ENCODE assay signal across 1 cellular context in the genomic region with DNA sequence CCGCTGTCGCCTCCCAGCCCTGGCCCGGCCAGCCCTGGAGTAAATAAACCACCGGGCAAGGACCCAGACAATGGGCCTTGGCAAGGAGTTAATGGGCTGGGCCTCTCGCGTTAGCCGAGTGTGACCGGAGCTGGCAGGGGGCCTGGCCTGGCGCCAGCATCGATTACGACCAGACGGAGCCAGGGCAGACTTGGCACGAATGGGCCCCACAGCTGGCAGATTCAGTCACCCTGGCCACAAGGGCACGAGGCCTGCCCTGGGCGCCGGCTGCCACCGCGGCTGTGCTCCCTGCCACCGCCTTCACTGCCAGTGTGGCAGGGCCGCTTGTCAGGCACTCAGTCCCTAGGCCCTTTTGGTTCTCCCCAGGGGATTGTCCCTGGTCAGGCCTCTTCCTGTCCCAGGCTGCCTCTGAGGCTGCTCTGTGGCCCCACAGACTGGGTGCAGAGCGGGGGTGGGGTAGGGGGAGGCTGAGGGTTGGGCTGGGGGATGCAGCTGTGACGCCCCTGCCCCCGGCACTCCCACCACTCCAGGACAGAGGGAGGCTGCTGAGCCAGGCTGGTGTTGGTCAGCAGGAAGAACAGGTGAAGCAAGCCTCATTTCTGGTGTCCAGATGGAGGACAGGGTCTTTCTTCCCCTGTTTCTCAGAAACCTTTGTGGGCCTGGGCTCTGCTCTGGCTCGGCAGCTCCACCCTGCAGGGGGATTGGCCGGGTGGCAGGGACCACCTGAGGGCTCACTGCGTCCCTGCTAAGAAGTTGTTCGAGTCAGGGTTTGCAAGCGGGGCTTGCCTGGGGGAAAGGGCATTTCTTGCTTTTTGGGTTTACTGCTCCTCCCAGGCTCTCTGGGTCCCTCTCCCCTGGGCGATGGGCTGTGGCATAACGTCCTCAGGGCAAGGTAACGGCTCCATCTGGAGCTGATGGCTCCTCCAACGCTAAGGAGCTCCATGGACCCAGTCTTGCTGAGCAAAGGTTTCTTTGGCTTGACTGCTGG.
TF ChIP-seq lines count a peak whose summit lies in the region.

No MANE protein-coding gene starts in this region.

TF ChIP-seq in HEK293, 187 proteins besides CTCF, POLR2A, EP300 and RAD21 (continued from another document and continues in another):
- no peak for TF ChIP-seq SETDB1 (IDR thresholded peaks at IDR 0.05; ENCODE audit: insufficient read length, low read length)
- TF ChIP-seq ZNF837 (tag by site-specific recombination; IDR thresholded peaks at IDR 0.05) = no peak
- no peak for TF ChIP-seq ZNF112 (tag by site-specific recombination; IDR thresholded peaks at IDR 0.05)
- TF ChIP-seq ZBTB20 (tag by site-specific recombination; IDR thresholded peaks at IDR 0.05) = peak; percentile 42; the same call in 1 of the 2 replicates
- no peak for TF ChIP-seq ZNF426 (tag by site-specific recombination; IDR thresholded peaks at IDR 0.05)
- TF ChIP-seq ZFP69B (tag by site-specific recombination; IDR thresholded peaks at IDR 0.05) = peak; percentile 98
- no peak for TF ChIP-seq SCRT2 (tag by site-specific recombination; IDR thresholded peaks at IDR 0.05)
- TF ChIP-seq ZNF114 (tag by site-specific recombination; IDR thresholded peaks at IDR 0.05) = no peak
- TF ChIP-seq ZNF19 (tag by site-specific recombination; IDR thresholded peaks at IDR 0.05; ENCODE audit: low read depth) = no peak
- TF ChIP-seq MEIS1 (CRISPR knock-in tag; IDR thresholded peaks at IDR 0.05; ENCODE audit: borderline replicate concordance) = no peak
- no peak for TF ChIP-seq ZNF394 (tag by site-specific recombination; IDR thresholded peaks at IDR 0.05; ENCODE audit: borderline replicate concordance)
- no peak for TF ChIP-seq ZNF416 (tag by site-specific recombination; IDR thresholded peaks at IDR 0.05)
- TF ChIP-seq ZNF701 (tag by site-specific recombination; IDR thresholded peaks at IDR 0.05) = no peak
- TF ChIP-seq ZBTB49 (tag by site-specific recombination; IDR thresholded peaks at IDR 0.05; ENCODE audit: low read depth) = no peak
- TF ChIP-seq, protein P1, sequence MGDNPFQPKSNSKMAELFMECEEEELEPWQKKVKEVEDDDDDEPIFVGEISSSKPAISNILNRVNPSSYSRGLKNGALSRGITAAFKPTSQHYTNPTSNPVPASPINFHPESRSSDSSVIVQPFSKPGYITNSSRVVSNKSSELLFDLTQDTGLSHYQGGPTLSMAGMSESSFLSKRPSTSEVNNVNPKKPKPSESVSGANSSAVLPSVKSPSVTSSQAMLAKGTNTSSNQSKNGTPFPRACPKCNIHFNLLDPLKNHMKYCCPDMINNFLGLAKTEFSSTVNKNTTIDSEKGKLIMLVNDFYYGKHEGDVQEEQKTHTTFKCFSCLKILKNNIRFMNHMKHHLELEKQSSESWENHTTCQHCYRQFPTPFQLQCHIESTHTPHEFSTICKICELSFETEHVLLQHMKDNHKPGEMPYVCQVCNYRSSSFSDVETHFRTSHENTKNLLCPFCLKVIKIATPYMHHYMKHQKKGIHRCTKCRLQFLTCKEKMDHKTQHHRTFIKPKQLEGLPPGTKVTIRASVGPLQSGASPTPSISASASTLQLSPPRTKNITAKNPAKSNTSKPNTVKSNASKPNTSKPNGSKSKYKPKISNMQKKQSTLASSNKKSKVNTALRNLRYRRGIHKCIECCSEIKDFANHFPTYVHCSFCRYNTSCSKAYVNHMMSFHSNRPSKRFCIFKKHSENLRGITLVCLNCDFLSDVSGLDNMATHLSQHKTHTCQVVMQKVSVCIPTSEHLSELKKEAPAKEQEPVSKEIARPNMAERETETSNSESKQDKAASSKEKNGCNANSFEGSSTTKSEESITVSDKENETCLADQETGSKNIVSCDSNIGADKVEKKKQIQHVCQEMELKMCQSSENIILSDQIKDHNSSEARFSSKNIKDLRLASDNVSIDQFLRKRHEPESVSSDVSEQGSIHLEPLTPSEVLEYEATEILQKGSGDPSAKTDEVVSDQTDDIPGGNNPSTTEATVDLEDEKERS (tag by site-specific recombination; IDR thresholded peaks at IDR 0.05) = no peak
- TF ChIP-seq ZNF660 (tag by site-specific recombination; IDR thresholded peaks at IDR 0.05) = peak; percentile 46; the same call in 1 of the 2 replicates
- TF ChIP-seq KLF9 (tag by site-specific recombination; IDR thresholded peaks at IDR 0.05; ENCODE audit: low read depth) = peak; percentile 8; the same call in 1 of the 2 replicates
- TF ChIP-seq ZNF302 (tag by site-specific recombination; IDR thresholded peaks at IDR 0.05; ENCODE audit: low read depth) = no peak
- TF ChIP-seq IKZF3 (tag by site-specific recombination; IDR thresholded peaks at IDR 0.05) = peak; percentile 76
- TF ChIP-seq KLF8 (tag by site-specific recombination; IDR thresholded peaks at IDR 0.05) = peak; percentile 68; the same call in 1 of the 2 replicates
- TF ChIP-seq FEZF1 (tag by site-specific recombination; IDR thresholded peaks at IDR 0.05) = peak; percentile 69
- peak; percentile 86 for TF ChIP-seq ZEB2 (tag by site-specific recombination; IDR thresholded peaks at IDR 0.05)
- TF ChIP-seq ZNF132 (tag by site-specific recombination; IDR thresholded peaks at IDR 0.05; ENCODE audit: borderline replicate concordance) = no peak
- no peak for TF ChIP-seq ZNF747 (tag by site-specific recombination; IDR thresholded peaks at IDR 0.05)
- TF ChIP-seq PATZ1 (tag by site-specific recombination; IDR thresholded peaks at IDR 0.05) = peak; percentile 78
- no peak for TF ChIP-seq ZNF311 (tag by site-specific recombination; IDR thresholded peaks at IDR 0.05; ENCODE audit: borderline replicate concordance)
- TF ChIP-seq, protein P2, sequence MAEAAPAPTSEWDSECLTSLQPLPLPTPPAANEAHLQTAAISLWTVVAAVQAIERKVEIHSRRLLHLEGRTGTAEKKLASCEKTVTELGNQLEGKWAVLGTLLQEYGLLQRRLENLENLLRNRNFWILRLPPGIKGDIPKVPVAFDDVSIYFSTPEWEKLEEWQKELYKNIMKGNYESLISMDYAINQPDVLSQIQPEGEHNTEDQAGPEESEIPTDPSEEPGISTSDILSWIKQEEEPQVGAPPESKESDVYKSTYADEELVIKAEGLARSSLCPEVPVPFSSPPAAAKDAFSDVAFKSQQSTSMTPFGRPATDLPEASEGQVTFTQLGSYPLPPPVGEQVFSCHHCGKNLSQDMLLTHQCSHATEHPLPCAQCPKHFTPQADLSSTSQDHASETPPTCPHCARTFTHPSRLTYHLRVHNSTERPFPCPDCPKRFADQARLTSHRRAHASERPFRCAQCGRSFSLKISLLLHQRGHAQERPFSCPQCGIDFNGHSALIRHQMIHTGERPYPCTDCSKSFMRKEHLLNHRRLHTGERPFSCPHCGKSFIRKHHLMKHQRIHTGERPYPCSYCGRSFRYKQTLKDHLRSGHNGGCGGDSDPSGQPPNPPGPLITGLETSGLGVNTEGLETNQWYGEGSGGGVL (tag by site-specific recombination; IDR thresholded peaks at IDR 0.05) = peak; percentile 82
- no peak for TF ChIP-seq ZBTB21 (tag by site-specific recombination; IDR thresholded peaks at IDR 0.05)
- no peak for TF ChIP-seq BCL11B (tag by site-specific recombination; IDR thresholded peaks at IDR 0.05; ENCODE audit: low read depth)
- TF ChIP-seq ZNF433 (tag by site-specific recombination; IDR thresholded peaks at IDR 0.05; ENCODE audit: low read depth) = no peak
- TF ChIP-seq ZNF223 (tag by site-specific recombination; IDR thresholded peaks at IDR 0.05) = no peak
- TF ChIP-seq ZNF768 (tag by site-specific recombination; IDR thresholded peaks at IDR 0.05) = no peak
- no peak for TF ChIP-seq OVOL3 (tag by site-specific recombination; IDR thresholded peaks at IDR 0.05)
- TF ChIP-seq ZFP3 (tag by site-specific recombination; IDR thresholded peaks at IDR 0.05; ENCODE audit: low read depth) = no peak
- no peak for TF ChIP-seq ZSCAN5A (tag by site-specific recombination; IDR thresholded peaks at IDR 0.05)
- no peak for TF ChIP-seq ZNF785 (tag by site-specific recombination; IDR thresholded peaks at IDR 0.05)
- peak; percentile 73; the same call in 1 of the 2 replicates for TF ChIP-seq ZNF24 (tag by site-specific recombination; IDR thresholded peaks at IDR 0.05)
- TF ChIP-seq GLIS2 (tag by site-specific recombination; IDR thresholded peaks at IDR 0.05) = peak; percentile 90
- TF ChIP-seq ZNF654 (tag by site-specific recombination; IDR thresholded peaks at IDR 0.05; ENCODE audit: low read depth) = no peak
- TF ChIP-seq ZNF555 (tag by site-specific recombination; conservative IDR thresholded peaks at IDR 0.05) = no peak
- TF ChIP-seq, protein P3, sequence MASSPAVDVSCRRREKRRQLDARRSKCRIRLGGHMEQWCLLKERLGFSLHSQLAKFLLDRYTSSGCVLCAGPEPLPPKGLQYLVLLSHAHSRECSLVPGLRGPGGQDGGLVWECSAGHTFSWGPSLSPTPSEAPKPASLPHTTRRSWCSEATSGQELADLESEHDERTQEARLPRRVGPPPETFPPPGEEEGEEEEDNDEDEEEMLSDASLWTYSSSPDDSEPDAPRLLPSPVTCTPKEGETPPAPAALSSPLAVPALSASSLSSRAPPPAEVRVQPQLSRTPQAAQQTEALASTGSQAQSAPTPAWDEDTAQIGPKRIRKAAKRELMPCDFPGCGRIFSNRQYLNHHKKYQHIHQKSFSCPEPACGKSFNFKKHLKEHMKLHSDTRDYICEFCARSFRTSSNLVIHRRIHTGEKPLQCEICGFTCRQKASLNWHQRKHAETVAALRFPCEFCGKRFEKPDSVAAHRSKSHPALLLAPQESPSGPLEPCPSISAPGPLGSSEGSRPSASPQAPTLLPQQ (tag by site-specific recombination; IDR thresholded peaks at IDR 0.05) = peak; percentile 99
- peak; percentile 64; the same call in 1 of the 2 replicates for TF ChIP-seq ZBTB44 (tag by site-specific recombination; IDR thresholded peaks at IDR 0.05)
- no peak for TF ChIP-seq ZNF596 (tag by site-specific recombination; IDR thresholded peaks at IDR 0.05)
- TF ChIP-seq ZNF548 (tag by site-specific recombination; IDR thresholded peaks at IDR 0.05) = no peak
- no peak for TF ChIP-seq MZF1 (tag by site-specific recombination; IDR thresholded peaks at IDR 0.05; ENCODE audit: borderline replicate concordance)
- TF ChIP-seq HOXA7 (CRISPR knock-in tag; IDR thresholded peaks at IDR 0.05; ENCODE audit: borderline replicate concordance) = no peak
